Comparison of ENCODE assay signal across 1 cellular context in the genomic region with DNA sequence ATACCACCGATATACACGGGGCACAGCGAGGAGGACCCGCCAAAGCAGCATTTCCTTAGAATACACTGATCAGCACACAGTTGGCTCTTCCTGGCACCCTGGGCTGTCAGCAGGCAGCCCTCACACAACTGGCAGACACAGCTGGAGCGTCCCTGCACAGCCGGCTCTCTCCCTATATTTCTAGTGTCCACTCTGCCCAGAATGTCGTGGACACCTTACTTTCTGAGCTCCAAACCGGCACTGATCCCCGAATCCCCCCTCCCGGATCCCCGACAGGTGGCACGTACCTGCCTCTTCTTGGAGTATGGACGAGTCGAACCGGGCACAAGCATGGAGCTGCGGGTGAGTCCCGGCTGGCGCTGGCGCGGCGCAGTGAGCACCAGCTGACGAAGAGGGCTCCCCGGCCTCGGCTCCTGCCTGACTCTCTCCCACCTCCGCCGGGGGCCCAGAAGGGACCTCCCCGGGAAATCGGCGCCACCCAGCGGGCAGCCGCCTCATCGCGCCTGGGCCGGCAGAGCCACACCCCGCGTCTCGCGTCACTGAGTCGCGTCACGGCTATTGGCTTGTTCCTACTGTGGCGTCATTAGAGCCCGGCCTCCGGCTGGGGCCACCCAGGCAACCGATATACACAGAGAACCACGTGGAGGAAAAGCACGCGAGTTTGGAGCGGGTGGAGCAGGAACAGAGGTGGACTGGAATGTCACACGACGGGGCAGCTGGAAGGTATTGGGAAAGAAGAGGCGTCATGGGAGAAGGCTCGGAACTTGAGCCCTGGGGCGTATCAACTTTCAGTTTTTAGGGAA.
TF ChIP-seq lines count a peak whose summit lies in the region.

A gene with protein sequence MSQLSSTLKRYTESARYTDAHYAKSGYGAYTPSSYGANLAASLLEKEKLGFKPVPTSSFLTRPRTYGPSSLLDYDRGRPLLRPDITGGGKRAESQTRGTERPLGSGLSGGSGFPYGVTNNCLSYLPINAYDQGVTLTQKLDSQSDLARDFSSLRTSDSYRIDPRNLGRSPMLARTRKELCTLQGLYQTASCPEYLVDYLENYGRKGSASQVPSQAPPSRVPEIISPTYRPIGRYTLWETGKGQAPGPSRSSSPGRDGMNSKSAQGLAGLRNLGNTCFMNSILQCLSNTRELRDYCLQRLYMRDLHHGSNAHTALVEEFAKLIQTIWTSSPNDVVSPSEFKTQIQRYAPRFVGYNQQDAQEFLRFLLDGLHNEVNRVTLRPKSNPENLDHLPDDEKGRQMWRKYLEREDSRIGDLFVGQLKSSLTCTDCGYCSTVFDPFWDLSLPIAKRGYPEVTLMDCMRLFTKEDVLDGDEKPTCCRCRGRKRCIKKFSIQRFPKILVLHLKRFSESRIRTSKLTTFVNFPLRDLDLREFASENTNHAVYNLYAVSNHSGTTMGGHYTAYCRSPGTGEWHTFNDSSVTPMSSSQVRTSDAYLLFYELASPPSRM (minus strand): TSS at position 505 of the 803 bp plus-strand sequence. CDS start 8,210 bp downstream, outside the sequence.

TF ChIP-seq in WTC11, 78 proteins besides CTCF, POLR2A, EP300 and RAD21 (continued from another document and continues in another):
- TF ChIP-seq, protein P1, sequence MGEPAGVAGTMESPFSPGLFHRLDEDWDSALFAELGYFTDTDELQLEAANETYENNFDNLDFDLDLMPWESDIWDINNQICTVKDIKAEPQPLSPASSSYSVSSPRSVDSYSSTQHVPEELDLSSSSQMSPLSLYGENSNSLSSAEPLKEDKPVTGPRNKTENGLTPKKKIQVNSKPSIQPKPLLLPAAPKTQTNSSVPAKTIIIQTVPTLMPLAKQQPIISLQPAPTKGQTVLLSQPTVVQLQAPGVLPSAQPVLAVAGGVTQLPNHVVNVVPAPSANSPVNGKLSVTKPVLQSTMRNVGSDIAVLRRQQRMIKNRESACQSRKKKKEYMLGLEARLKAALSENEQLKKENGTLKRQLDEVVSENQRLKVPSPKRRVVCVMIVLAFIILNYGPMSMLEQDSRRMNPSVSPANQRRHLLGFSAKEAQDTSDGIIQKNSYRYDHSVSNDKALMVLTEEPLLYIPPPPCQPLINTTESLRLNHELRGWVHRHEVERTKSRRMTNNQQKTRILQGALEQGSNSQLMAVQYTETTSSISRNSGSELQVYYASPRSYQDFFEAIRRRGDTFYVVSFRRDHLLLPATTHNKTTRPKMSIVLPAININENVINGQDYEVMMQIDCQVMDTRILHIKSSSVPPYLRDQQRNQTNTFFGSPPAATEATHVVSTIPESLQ (CRISPR knock-in tag; IDR thresholded peaks at IDR 0.05) = no peak
- TF ChIP-seq, protein P2, sequence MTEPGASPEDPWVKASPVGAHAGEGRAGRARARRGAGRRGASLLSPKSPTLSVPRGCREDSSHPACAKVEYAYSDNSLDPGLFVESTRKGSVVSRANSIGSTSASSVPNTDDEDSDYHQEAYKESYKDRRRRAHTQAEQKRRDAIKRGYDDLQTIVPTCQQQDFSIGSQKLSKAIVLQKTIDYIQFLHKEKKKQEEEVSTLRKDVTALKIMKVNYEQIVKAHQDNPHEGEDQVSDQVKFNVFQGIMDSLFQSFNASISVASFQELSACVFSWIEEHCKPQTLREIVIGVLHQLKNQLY (CRISPR knock-in tag; IDR thresholded peaks at IDR 0.05) = no peak
- TF ChIP-seq, protein P3, sequence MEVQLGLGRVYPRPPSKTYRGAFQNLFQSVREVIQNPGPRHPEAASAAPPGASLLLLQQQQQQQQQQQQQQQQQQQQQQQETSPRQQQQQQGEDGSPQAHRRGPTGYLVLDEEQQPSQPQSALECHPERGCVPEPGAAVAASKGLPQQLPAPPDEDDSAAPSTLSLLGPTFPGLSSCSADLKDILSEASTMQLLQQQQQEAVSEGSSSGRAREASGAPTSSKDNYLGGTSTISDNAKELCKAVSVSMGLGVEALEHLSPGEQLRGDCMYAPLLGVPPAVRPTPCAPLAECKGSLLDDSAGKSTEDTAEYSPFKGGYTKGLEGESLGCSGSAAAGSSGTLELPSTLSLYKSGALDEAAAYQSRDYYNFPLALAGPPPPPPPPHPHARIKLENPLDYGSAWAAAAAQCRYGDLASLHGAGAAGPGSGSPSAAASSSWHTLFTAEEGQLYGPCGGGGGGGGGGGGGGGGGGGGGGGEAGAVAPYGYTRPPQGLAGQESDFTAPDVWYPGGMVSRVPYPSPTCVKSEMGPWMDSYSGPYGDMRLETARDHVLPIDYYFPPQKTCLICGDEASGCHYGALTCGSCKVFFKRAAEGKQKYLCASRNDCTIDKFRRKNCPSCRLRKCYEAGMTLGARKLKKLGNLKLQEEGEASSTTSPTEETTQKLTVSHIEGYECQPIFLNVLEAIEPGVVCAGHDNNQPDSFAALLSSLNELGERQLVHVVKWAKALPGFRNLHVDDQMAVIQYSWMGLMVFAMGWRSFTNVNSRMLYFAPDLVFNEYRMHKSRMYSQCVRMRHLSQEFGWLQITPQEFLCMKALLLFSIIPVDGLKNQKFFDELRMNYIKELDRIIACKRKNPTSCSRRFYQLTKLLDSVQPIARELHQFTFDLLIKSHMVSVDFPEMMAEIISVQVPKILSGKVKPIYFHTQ (CRISPR knock-in tag; IDR thresholded peaks at IDR 0.05) = no peak
- TF ChIP-seq FOXJ3 (CRISPR knock-in tag; IDR thresholded peaks at IDR 0.05; ENCODE audit: borderline replicate concordance) (no peak), ZNF138 (CRISPR knock-in tag; conservative IDR thresholded peaks at IDR 0.05) (no peak), GRHL2 (CRISPR knock-in tag; IDR thresholded peaks at IDR 0.05; ENCODE audit: insufficient replicate concordance, severe bottlenecking) (no peak), NFATC4 (CRISPR knock-in tag; IDR thresholded peaks at IDR 0.05) (no peak)
- TF ChIP-seq, protein P4, sequence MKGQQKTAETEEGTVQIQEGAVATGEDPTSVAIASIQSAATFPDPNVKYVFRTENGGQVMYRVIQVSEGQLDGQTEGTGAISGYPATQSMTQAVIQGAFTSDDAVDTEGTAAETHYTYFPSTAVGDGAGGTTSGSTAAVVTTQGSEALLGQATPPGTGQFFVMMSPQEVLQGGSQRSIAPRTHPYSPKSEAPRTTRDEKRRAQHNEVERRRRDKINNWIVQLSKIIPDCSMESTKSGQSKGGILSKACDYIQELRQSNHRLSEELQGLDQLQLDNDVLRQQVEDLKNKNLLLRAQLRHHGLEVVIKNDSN (CRISPR knock-in tag; IDR thresholded peaks at IDR 0.05) = peak; percentile 72
- TF ChIP-seq, protein P5, sequence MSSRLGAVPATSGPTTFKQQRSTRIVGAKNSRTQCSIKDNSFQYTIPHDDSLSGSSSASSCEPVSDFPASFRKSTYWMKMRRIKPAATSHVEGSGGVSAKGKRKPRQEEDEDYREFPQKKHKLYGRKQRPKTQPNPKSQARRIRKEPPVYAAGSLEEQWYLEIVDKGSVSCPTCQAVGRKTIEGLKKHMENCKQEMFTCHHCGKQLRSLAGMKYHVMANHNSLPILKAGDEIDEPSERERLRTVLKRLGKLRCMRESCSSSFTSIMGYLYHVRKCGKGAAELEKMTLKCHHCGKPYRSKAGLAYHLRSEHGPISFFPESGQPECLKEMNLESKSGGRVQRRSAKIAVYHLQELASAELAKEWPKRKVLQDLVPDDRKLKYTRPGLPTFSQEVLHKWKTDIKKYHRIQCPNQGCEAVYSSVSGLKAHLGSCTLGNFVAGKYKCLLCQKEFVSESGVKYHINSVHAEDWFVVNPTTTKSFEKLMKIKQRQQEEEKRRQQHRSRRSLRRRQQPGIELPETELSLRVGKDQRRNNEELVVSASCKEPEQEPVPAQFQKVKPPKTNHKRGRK (CRISPR knock-in tag; IDR thresholded peaks at IDR 0.05; ENCODE audit: borderline replicate concordance) = no peak
- TF ChIP-seq, protein P6, sequence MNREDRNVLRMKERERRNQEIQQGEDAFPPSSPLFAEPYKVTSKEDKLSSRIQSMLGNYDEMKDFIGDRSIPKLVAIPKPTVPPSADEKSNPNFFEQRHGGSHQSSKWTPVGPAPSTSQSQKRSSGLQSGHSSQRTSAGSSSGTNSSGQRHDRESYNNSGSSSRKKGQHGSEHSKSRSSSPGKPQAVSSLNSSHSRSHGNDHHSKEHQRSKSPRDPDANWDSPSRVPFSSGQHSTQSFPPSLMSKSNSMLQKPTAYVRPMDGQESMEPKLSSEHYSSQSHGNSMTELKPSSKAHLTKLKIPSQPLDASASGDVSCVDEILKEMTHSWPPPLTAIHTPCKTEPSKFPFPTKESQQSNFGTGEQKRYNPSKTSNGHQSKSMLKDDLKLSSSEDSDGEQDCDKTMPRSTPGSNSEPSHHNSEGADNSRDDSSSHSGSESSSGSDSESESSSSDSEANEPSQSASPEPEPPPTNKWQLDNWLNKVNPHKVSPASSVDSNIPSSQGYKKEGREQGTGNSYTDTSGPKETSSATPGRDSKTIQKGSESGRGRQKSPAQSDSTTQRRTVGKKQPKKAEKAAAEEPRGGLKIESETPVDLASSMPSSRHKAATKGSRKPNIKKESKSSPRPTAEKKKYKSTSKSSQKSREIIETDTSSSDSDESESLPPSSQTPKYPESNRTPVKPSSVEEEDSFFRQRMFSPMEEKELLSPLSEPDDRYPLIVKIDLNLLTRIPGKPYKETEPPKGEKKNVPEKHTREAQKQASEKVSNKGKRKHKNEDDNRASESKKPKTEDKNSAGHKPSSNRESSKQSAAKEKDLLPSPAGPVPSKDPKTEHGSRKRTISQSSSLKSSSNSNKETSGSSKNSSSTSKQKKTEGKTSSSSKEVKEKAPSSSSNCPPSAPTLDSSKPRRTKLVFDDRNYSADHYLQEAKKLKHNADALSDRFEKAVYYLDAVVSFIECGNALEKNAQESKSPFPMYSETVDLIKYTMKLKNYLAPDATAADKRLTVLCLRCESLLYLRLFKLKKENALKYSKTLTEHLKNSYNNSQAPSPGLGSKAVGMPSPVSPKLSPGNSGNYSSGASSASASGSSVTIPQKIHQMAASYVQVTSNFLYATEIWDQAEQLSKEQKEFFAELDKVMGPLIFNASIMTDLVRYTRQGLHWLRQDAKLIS (CRISPR knock-in tag; IDR thresholded peaks at IDR 0.05; ENCODE audit: borderline replicate concordance) = no peak
- TF ChIP-seq, protein P7, sequence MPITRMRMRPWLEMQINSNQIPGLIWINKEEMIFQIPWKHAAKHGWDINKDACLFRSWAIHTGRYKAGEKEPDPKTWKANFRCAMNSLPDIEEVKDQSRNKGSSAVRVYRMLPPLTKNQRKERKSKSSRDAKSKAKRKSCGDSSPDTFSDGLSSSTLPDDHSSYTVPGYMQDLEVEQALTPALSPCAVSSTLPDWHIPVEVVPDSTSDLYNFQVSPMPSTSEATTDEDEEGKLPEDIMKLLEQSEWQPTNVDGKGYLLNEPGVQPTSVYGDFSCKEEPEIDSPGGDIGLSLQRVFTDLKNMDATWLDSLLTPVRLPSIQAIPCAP (CRISPR knock-in tag; IDR thresholded peaks at IDR 0.05) = no peak
- TF ChIP-seq, protein P8, sequence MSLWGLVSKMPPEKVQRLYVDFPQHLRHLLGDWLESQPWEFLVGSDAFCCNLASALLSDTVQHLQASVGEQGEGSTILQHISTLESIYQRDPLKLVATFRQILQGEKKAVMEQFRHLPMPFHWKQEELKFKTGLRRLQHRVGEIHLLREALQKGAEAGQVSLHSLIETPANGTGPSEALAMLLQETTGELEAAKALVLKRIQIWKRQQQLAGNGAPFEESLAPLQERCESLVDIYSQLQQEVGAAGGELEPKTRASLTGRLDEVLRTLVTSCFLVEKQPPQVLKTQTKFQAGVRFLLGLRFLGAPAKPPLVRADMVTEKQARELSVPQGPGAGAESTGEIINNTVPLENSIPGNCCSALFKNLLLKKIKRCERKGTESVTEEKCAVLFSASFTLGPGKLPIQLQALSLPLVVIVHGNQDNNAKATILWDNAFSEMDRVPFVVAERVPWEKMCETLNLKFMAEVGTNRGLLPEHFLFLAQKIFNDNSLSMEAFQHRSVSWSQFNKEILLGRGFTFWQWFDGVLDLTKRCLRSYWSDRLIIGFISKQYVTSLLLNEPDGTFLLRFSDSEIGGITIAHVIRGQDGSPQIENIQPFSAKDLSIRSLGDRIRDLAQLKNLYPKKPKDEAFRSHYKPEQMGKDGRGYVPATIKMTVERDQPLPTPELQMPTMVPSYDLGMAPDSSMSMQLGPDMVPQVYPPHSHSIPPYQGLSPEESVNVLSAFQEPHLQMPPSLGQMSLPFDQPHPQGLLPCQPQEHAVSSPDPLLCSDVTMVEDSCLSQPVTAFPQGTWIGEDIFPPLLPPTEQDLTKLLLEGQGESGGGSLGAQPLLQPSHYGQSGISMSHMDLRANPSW (CRISPR knock-in tag; conservative IDR thresholded peaks at IDR 0.05; ENCODE audit: low read depth) = no peak
- TF ChIP-seq, protein P9, sequence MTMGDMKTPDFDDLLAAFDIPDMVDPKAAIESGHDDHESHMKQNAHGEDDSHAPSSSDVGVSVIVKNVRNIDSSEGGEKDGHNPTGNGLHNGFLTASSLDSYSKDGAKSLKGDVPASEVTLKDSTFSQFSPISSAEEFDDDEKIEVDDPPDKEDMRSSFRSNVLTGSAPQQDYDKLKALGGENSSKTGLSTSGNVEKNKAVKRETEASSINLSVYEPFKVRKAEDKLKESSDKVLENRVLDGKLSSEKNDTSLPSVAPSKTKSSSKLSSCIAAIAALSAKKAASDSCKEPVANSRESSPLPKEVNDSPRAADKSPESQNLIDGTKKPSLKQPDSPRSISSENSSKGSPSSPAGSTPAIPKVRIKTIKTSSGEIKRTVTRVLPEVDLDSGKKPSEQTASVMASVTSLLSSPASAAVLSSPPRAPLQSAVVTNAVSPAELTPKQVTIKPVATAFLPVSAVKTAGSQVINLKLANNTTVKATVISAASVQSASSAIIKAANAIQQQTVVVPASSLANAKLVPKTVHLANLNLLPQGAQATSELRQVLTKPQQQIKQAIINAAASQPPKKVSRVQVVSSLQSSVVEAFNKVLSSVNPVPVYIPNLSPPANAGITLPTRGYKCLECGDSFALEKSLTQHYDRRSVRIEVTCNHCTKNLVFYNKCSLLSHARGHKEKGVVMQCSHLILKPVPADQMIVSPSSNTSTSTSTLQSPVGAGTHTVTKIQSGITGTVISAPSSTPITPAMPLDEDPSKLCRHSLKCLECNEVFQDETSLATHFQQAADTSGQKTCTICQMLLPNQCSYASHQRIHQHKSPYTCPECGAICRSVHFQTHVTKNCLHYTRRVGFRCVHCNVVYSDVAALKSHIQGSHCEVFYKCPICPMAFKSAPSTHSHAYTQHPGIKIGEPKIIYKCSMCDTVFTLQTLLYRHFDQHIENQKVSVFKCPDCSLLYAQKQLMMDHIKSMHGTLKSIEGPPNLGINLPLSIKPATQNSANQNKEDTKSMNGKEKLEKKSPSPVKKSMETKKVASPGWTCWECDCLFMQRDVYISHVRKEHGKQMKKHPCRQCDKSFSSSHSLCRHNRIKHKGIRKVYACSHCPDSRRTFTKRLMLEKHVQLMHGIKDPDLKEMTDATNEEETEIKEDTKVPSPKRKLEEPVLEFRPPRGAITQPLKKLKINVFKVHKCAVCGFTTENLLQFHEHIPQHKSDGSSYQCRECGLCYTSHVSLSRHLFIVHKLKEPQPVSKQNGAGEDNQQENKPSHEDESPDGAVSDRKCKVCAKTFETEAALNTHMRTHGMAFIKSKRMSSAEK (CRISPR knock-in tag; IDR thresholded peaks at IDR 0.05; ENCODE audit: borderline replicate concordance) = no peak
- TF ChIP-seq, protein P10, sequence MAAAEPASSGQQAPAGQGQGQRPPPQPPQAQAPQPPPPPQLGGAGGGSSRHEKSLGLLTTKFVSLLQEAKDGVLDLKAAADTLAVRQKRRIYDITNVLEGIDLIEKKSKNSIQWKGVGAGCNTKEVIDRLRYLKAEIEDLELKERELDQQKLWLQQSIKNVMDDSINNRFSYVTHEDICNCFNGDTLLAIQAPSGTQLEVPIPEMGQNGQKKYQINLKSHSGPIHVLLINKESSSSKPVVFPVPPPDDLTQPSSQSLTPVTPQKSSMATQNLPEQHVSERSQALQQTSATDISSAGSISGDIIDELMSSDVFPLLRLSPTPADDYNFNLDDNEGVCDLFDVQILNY (CRISPR knock-in tag; IDR thresholded peaks at IDR 0.05) = peak; percentile 78; the same call in 1 of the 2 replicates
